ENCODE assay signal across 1 cellular context in the genomic region with DNA sequence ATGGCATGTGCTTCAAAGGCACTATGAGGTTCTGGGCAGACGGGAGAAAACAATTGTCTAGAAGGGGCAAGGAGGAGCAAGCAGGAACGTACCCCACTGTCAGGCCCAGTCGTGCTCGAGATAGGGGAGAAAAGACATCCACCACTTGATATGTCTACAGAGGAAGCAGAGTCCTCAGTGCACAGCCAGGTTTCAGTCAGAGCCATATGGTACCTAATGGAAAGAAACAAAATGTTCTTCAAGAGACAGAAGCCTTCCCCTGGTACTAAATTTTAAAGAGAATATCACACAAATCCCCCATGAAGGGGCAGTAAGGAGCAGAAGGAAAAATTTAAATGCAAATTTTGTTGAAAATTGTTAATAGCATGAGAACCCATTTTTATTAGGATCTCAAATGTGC.
TF ChIP-seq lines count a peak whose summit lies in the region.

No MANE protein-coding gene starts in this region.

TF ChIP-seq in WTC11, 78 proteins besides CTCF, POLR2A, EP300 and RAD21 (continued from another document):
- TF ChIP-seq, protein P1, sequence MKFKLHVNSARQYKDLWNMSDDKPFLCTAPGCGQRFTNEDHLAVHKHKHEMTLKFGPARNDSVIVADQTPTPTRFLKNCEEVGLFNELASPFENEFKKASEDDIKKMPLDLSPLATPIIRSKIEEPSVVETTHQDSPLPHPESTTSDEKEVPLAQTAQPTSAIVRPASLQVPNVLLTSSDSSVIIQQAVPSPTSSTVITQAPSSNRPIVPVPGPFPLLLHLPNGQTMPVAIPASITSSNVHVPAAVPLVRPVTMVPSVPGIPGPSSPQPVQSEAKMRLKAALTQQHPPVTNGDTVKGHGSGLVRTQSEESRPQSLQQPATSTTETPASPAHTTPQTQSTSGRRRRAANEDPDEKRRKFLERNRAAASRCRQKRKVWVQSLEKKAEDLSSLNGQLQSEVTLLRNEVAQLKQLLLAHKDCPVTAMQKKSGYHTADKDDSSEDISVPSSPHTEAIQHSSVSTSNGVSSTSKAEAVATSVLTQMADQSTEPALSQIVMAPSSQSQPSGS (CRISPR knock-in tag; IDR thresholded peaks at IDR 0.05; ENCODE audit: borderline replicate concordance, low read depth) = no peak
- no peak for TF ChIP-seq ZNF121 (CRISPR knock-in tag; IDR thresholded peaks at IDR 0.05)
- no peak for TF ChIP-seq CDX4 (CRISPR knock-in tag; IDR thresholded peaks at IDR 0.05; ENCODE audit: borderline replicate concordance)
- TF ChIP-seq ZNF317 (CRISPR knock-in tag; IDR thresholded peaks at IDR 0.05; ENCODE audit: borderline replicate concordance, low read depth) = no peak
